ENCODE assay signal across 9 cellular contexts in genomic region chr19:15424121-15424520, GRCh38. TPM values are rescaled to one million over a fixed set of nuclear protein-coding genes. Genes with fewer than 3 reads are reported as not detected.
"Had no signal": no experiment of that assay in that cellular context is flagged by ENCODE, and none has a peak within 500 bp of the region (broad histone marks: within the 10 kb centered on the region; RNA-seq: fewer than 3 reads in every experiment).

No MANE protein-coding gene starts in this region.

- H3K4me3 ChIP-seq: K562 had no signal

- ATAC-seq: HepG2, K562 had no signal

- H3K27ac ChIP-seq: HL-60 had no signal

- DNase-seq: IMR-90, KBM-7, KG1 had no signal

RNA-seq across cellular contexts. Expression of gene RASAL3, which starts 40.2 kb away (rescaled TPM):
- total RNA-seq: HepG2, HT-29, HT1080, IMR-90 had no signal
- polyA plus RNA-seq: HepG2 had no signal

RNA-seq across cellular contexts. Expression of gene PGLYRP2, which starts 55.2 kb away (rescaled TPM):
- total RNA-seq: HT-29, HT1080, IMR-90, K562 had no signal
- polyA plus RNA-seq: IgD-negative memory B cell, IMR-90, K562 had no signal
